Comparison of ENCODE assay signal across 11 cellular contexts in the genomic region with DNA sequence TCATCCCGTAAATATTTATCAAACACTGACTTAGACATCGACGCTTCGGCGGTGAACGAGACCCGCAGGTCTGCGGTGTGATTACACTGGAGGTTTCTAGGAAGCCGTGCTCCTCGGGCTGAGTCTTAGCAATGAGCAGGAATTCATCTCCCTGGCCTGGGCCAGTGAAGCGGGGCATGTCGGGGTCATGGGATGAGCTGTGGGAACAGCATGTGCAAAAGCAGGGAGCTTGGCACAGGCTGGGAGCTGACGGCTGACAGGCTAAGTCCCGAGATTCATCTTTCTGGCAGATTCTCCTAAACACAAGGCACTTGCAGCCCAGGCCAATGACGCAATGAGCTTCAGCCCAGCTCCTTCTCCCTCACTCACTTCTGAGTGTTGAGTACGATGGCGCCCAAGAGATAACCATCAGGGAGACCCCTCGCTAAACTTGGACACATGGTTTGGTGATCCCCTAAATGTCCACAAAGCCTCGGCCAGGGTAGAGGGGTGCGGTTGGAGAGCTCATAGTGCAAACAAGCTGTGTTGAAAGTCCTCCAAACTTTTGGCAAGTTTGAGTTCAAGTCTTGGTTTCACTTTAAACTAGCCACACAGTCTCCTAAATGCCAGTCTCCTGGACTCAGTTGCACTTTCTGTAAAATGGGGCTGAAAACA. TPM values are rescaled to one million over a fixed set of nuclear protein-coding genes. Genes with fewer than 3 reads are reported as not detected.
DNase-seq lines count a peak whose midpoint lies in the region; ATAC-seq lines count a peak whose summit lies in the region.
"Had no signal": no experiment of that assay in that cellular context is flagged by ENCODE, and none has a peak within 500 bp of the region (broad histone marks: within the 10 kb centered on the region; RNA-seq: fewer than 3 reads in every experiment).

No MANE protein-coding gene starts in this region.

- no peak overlapping the region for H3K4me3 ChIP-seq in right cardiac atrium (ENCODE audit: low read length)

- H3K4me3 Mint-ChIP-seq in stimulated activated naive B cell treated with anti-CD40 and anti-IgM and Interleukin-4, amounts not matched to agents 10 μg/mL and 1 μg/mL and 100 μg/mL, for 72 hours, result no peak overlapping the region
- H3K4me3 Mint-ChIP-seq: dendritic cell treated with granulocyte-macrophage colony-stimulating factor and Interleukin-4, amounts not matched to agents 40 ng/mL and 50 ng/mL, for 4 days; type B pancreatic cell had no signal

- no peaks in the 10 kb centered on the region for H3K27me3 ChIP-seq in right cardiac atrium (ENCODE audit: control insufficient read depth, insufficient read depth)

- no peaks in the 10 kb centered on the region for H3K36me3 Mint-ChIP-seq in stimulated activated naive B cell treated with anti-CD40 and anti-IgM and Interleukin-4, amounts not matched to agents 10 μg/mL and 1 μg/mL and 100 μg/mL, for 72 hours
- H3K36me3 Mint-ChIP-seq: type B pancreatic cell had no signal

- H3K27ac Mint-ChIP-seq in stimulated activated naive B cell treated with anti-CD40 and anti-IgM and Interleukin-4, amounts not matched to agents 10 μg/mL and 1 μg/mL and 100 μg/mL, for 72 hours, result no peak overlapping the region
- H3K27ac Mint-ChIP-seq: dendritic cell treated with granulocyte-macrophage colony-stimulating factor and Interleukin-4, amounts not matched to agents 40 ng/mL and 50 ng/mL, for 4 days; type B pancreatic cell had no signal

- ATAC-seq in right cardiac atrium (peak; percentile 82 to 87), sciatic nerve (peak; percentile 82), HG03175 (IDR thresholded peaks at IDR 0.05; ENCODE audit: unreplicated experiment) (no peak)
- ATAC-seq in stimulated activated naive B cell treated with anti-CD40 and anti-IgM and Interleukin-4, amounts not matched to agents 10 μg/mL and 1 μg/mL and 100 μg/mL, for 72 hours (replicated peaks), result no peak

- H3K27me3 Mint-ChIP-seq in stimulated activated naive B cell treated with anti-CD40 and anti-IgM and Interleukin-4, amounts not matched to agents 10 μg/mL and 1 μg/mL and 100 μg/mL, for 72 hours, result peaks cover 5 to 8% of the 10 kb centered on the region in 2 donors

- intact Hi-C loops in right cardiac atrium (cut with DNase I), result loop anchor here in 2 of 4 donors (10.0 kb wide), 1 partner anchor 92 kb away; no protein-coding TSS in a partner anchor
- intact Hi-C loops in sciatic nerve (cut with DNase I), result no loop called here

- H3K4me1 Mint-ChIP-seq in stimulated activated naive B cell treated with anti-CD40 and anti-IgM and Interleukin-4, amounts not matched to agents 10 μg/mL and 1 μg/mL and 100 μg/mL, for 72 hours, result no peaks in the 10 kb centered on the region

- no peaks in the 10 kb centered on the region for H3K9me3 Mint-ChIP-seq in stimulated activated naive B cell treated with anti-CD40 and anti-IgM and Interleukin-4, amounts not matched to agents 10 μg/mL and 1 μg/mL and 100 μg/mL, for 72 hours
- H3K9me3 Mint-ChIP-seq: dendritic cell treated with granulocyte-macrophage colony-stimulating factor and Interleukin-4, amounts not matched to agents 40 ng/mL and 50 ng/mL, for 4 days; type B pancreatic cell had no signal

- H3K9me3 ChIP-seq in right cardiac atrium (ENCODE audit: control insufficient read depth, low read length), result no peaks in the 10 kb centered on the region

- DNase-seq in ELR (ENCODE audit: low read depth) (peak; percentile 97), amniotic epithelial cell (ENCODE audit: low read depth) (peak; percentile 100), right cardiac atrium (peak; percentile 92 to 96 (median 93)), sciatic nerve (ENCODE audit: low spot score) (peak; percentile 91), HPDE6-E6E7 (ENCODE audit: extremely low spot score) (no peak)
- DNase-seq in stimulated activated CD4-positive, alpha-beta T cell treated with anti-CD3 and anti-CD28 coated beads, Interleukin-1b, Interleukin-23, amount 100 ng/mL, for 48 hours, result no peak
- DNase-seq in stimulated activated naive B cell treated with anti-CD40 and anti-IgM and Interleukin-4, amounts not matched to agents 10 μg/mL and 1 μg/mL and 100 μg/mL, for 72 hours, result no peak
- DNase-seq: NCI-H748 treated with DMSO at 0.1 percent for 48 hours had no signal

- WGBS in right cardiac atrium, result 50% methylated on average over 20 of the region's 20 CpGs

- peaks cover 7% of the 10 kb centered on the region for H3K4me1 ChIP-seq in right cardiac atrium (ENCODE audit: control insufficient read depth, insufficient read depth, low read length)

- peak overlapping the region; percentile 76 for H3K27ac ChIP-seq in right cardiac atrium (ENCODE audit: low read length)

RNA-seq across cellular contexts. Expression of gene CRISPLD2, which starts 12.8 kb away (rescaled TPM):
- total RNA-seq in right cardiac atrium (10 to 100 TPM; 13.1 to 69.5 (median 29.2) TPM), sciatic nerve (118 TPM)
- 12.7 TPM for polyA plus RNA-seq in right cardiac atrium

Comparison
In these comparisons a context has a peak if more than half of its experiments do, and no peak if none do; other contexts are left out.
1. DNase-seq: peak in ELR (single experiment), amniotic epithelial cell (single experiment), right cardiac atrium (3 of 3) and sciatic nerve (single experiment); none in stimulated activated CD4-positive, alpha-beta T cell treated with anti-CD3 and anti-CD28 coated beads, Interleukin-1b, Interleukin-23, amount 100 ng/mL, for 48 hours (single experiment), HPDE6-E6E7 (single experiment) and stimulated activated naive B cell treated with anti-CD40 and anti-IgM and Interleukin-4, amounts not matched to agents 10 μg/mL and 1 μg/mL and 100 μg/mL, for 72 hours (single experiment).
2. ATAC-seq: peak in right cardiac atrium (2 of 2) and sciatic nerve (single experiment); none in HG03175 (single experiment) and stimulated activated naive B cell treated with anti-CD40 and anti-IgM and Interleukin-4, amounts not matched to agents 10 μg/mL and 1 μg/mL and 100 μg/mL, for 72 hours (0 of 2).